1 cellular context compared by ENCODE assay signal in genomic region chr9:136131629-136132499, GRCh38.
TF ChIP-seq lines count a peak whose summit lies in the region.

No MANE protein-coding gene starts in this region.

TF ChIP-seq in GM23338, 12 proteins besides CTCF, POLR2A, EP300 and RAD21 (continued from another document):
- TF ChIP-seq, protein P1, sequence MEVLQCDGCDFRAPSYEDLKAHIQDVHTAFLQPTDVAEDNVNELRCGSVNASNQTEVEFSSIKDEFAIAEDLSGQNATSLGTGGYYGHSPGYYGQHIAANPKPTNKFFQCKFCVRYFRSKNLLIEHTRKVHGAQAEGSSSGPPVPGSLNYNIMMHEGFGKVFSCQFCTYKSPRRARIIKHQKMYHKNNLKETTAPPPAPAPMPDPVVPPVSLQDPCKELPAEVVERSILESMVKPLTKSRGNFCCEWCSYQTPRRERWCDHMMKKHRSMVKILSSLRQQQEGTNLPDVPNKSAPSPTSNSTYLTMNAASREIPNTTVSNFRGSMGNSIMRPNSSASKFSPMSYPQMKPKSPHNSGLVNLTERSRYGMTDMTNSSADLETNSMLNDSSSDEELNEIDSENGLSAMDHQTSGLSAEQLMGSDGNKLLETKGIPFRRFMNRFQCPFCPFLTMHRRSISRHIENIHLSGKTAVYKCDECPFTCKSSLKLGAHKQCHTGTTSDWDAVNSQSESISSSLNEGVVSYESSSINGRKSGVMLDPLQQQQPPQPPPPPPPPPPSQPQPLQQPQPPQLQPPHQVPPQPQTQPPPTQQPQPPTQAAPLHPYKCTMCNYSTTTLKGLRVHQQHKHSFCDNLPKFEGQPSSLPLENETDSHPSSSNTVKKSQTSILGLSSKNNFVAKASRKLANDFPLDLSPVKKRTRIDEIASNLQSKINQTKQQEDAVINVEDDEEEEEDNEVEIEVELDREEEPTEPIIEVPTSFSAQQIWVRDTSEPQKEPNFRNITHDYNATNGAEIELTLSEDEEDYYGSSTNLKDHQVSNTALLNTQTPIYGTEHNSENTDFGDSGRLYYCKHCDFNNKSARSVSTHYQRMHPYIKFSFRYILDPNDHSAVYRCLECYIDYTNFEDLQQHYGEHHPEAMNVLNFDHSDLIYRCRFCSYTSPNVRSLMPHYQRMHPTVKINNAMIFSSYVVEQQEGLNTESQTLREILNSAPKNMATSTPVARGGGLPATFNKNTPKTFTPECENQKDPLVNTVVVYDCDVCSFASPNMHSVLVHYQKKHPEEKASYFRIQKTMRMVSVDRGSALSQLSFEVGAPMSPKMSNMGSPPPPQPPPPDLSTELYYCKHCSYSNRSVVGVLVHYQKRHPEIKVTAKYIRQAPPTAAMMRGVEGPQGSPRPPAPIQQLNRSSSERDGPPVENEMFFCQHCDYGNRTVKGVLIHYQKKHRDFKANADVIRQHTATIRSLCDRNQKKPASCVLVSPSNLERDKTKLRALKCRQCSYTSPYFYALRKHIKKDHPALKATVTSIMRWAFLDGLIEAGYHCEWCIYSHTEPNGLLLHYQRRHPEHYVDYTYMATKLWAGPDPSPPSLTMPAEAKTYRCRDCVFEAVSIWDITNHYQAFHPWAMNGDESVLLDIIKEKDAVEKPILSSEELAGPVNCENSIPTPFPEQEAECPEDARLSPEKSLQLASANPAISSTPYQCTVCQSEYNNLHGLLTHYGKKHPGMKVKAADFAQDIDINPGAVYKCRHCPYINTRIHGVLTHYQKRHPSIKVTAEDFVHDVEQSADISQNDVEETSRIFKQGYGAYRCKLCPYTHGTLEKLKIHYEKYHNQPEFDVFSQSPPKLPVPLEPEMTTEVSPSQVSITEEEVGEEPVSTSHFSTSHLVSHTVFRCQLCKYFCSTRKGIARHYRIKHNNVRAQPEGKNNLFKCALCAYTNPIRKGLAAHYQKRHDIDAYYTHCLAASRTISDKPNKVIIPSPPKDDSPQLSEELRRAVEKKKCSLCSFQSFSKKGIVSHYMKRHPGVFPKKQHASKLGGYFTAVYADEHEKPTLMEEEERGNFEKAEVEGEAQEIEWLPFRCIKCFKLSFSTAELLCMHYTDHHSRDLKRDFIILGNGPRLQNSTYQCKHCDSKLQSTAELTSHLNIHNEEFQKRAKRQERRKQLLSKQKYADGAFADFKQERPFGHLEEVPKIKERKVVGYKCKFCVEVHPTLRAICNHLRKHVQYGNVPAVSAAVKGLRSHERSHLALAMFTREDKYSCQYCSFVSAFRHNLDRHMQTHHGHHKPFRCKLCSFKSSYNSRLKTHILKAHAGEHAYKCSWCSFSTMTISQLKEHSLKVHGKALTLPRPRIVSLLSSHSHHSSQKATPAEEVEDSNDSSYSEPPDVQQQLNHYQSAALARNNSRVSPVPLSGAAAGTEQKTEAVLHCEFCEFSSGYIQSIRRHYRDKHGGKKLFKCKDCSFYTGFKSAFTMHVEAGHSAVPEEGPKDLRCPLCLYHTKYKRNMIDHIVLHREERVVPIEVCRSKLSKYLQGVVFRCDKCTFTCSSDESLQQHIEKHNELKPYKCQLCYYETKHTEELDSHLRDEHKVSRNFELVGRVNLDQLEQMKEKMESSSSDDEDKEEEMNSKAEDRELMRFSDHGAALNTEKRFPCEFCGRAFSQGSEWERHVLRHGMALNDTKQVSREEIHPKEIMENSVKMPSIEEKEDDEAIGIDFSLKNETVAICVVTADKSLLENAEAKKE (CRISPR knock-in tag; IDR thresholded peaks at IDR 0.05), result no peak
- no peak for TF ChIP-seq EZH2 (IDR thresholded peaks at IDR 0.05; ENCODE audit: low read depth, unreplicated experiment)
- no peak for TF ChIP-seq CREB1 (CRISPR knock-in tag; IDR thresholded peaks at IDR 0.05; ENCODE audit: low read depth)
